In the genomic region with DNA sequence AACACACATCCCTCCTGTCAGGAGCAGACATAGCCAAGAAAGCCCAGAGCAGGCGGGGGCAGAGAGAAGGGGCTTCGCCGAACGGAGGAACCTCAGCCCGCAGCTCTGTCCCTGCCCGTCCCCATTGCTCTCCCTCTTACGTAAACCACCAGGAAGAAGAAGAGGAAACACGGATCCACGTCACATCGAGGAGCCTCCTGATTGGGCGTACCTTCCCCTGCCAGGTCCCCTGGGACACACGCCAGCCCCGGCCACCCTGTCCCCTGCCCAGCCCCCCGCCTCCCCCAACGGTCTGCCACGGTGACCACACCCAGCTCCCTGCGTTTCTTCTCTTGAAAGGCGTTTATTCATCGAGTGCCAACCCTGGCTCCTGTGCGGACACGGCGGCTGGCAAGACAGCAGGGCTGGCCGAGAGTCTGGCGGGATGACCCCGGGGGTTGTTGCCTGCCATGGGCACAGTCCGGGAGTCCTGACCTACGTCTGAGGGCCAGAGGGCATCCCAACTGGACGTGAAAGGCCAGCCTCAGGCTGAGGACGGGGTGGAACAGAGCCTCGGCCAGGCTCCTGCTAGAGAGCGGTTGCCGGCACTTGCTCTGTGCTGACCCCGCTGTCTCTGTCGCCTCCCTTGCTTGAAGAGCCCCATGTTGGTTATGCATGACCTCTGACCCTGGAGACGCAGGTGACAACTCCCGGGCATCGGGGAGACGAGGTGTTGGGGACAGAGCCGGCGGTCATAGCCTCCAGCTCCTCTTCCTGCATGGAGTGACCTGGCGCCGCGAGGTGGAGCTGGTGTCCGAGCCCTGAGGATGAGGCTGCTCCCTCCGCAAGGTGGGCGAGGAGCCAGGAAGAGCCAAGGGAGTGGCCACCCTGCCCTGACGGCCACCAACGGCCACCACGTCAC, we compare ENCODE assay signal across 8 cellular contexts. TPM values are rescaled to one million over a fixed set of nuclear protein-coding genes. Genes with fewer than 3 reads are reported as not detected.
A peak's percentile ranks its signal among the peaks of the same experiment; 100 is the strongest.
DNase-seq lines count a peak whose midpoint lies in the region; ATAC-seq, FAIRE-seq and TF ChIP-seq lines count a peak whose summit lies in the region.

No MANE protein-coding gene starts in this region.

- H3K27ac ChIP-seq in colonic mucosa = peak overlapping the region; percentile 66
- no peak overlapping the region for H3K27ac ChIP-seq in small intestine (ENCODE audit: low read depth in 1 of 2, low read length in 1 of 2)

- H3K4me1 ChIP-seq in HAP-1 = no peaks in the 10 kb centered on the region
- no peaks in the 10 kb centered on the region for H3K4me1 ChIP-seq in colonic mucosa
- H3K4me1 ChIP-seq in small intestine (ENCODE audit: control insufficient read depth in 2 of 2, insufficient read depth in 1 of 2, low read depth in 1 of 2, low read length in 1 of 2) = no peaks in the 10 kb centered on the region

- H3K9me3 ChIP-seq in HAP-1 (no peaks in the 10 kb centered on the region), colonic mucosa (no peaks in the 10 kb centered on the region), small intestine (ENCODE audit: control insufficient read depth, low read depth) (no peaks in the 10 kb centered on the region)

- ATAC-seq in GM18870 (IDR thresholded peaks at IDR 0.05; ENCODE audit: unreplicated experiment) = no peak
- ATAC-seq in HG02759 (IDR thresholded peaks at IDR 0.05; ENCODE audit: unreplicated experiment) = no peak

- 42 to 68% (median 48%) methylated on average over 42 to 49 of the region's 49 CpGs for WGBS in small intestine, 3 donors

- H3K9ac ChIP-seq in colonic mucosa (ENCODE audit: low read depth in 2 of 2, low read length in 2 of 2) = peak overlapping the region; percentile 69 to 72

- in situ Hi-C loops in HAP-1 (cut with MboI; ENCODE audit: low sequenced_read_pairs) = no loop called here

- H3K27me3 ChIP-seq in HAP-1 (ENCODE audit: low read depth) = peaks cover 4% of the 10 kb centered on the region; the same call in 1 of the 2 replicates
- no peaks in the 10 kb centered on the region for H3K27me3 ChIP-seq in colonic mucosa
- no peaks in the 10 kb centered on the region for H3K27me3 ChIP-seq in small intestine (ENCODE audit: control insufficient read depth in 2 of 2, insufficient read depth in 2 of 2, low read length in 2 of 2)

- H3K4me3 ChIP-seq in HAP-1 (peak overlapping the region; percentile 20), colonic mucosa (peak overlapping the region; percentile 40), small intestine (ENCODE audit: low read depth in 1 of 2, low read length in 2 of 2) (peak overlapping the region in 1 of 2 donors; percentile 42)

- intact Hi-C loops in colonic mucosa (cut with DNase I) = loop anchor here (10.0 kb wide), 1 partner anchor 112 kb away; no protein-coding TSS in a partner anchor

- H3K36me3 ChIP-seq in HAP-1 (replicated peaks) (no peaks in the 10 kb centered on the region), colonic mucosa (no peaks in the 10 kb centered on the region), small intestine (ENCODE audit: control insufficient read depth in 2 of 2, insufficient read depth in 2 of 2, low read length in 2 of 2) (no peaks in the 10 kb centered on the region)

- no peak for TF ChIP-seq CTCF in colonic mucosa (IDR thresholded peaks at IDR 0.05)

- DNase-seq in A172 (ENCODE audit: low spot score) (peak; percentile 29), HAP-1 (ENCODE audit: low spot score in 2 of 2) (peak; percentile 8 to 69), NOMO-1 treated with DMSO at 0.1 percent for 48 hours (lab: John Stamatoyannopoulos, UW; ENCODE audit: unreplicated experiment) (peak; percentile 96), colonic mucosa (peak; percentile 68), small intestine (peak; percentile 42)
- no peak for DNase-seq in NK-92 treated with Interleukin-12 subunit alpha and Interleukin-12 subunit beta, amount 100 ng/mL, for 24 hours (lab: John Stamatoyannopoulos, UW)

- FAIRE-seq in small intestine (lab: Jason Lieb, UNC) = no peak

RNA-seq across cellular contexts. Expression of a gene that starts 40.6 kb away (rescaled TPM):
- total RNA-seq in A172 (2014; rRNA removed; shearing (Covaris generic)) = 49.0 and 52.4 TPM in 2 replicates
- 10 to 100 TPM; 60.2 TPM for total RNA-seq in colonic mucosa
- polyA plus RNA-seq in small intestine = 10 to 100 TPM; 49.2 to 93.7 (median 68.1) TPM
